8 cellular contexts compared by ENCODE assay signal in genomic region chr4:109728385-109728784, GRCh38. TPM values are rescaled to one million over a fixed set of nuclear protein-coding genes. Genes with fewer than 3 reads are reported as not detected.
DNase-seq lines count a peak whose midpoint lies in the region; ATAC-seq and TF ChIP-seq lines count a peak whose summit lies in the region.

No MANE protein-coding gene starts in this region.

- H3K9me3 Mint-ChIP-seq in CD8-positive, alpha-beta T cell: no peaks in the 10 kb centered on the region
- no peaks in the 10 kb centered on the region for H3K9me3 Mint-ChIP-seq in central memory CD8-positive, alpha-beta T cell
- no peaks in the 10 kb centered on the region for H3K9me3 Mint-ChIP-seq in natural killer cell

- no peaks in the 10 kb centered on the region for H3K27me3 ChIP-seq in CD8-positive, alpha-beta T cell (ENCODE audit: insufficient read depth, low read length)
- H3K27me3 ChIP-seq in KMS-11 (ENCODE audit: insufficient read depth, low read depth): no peaks in the 10 kb centered on the region

- H3K4me3 Mint-ChIP-seq in CD8-positive, alpha-beta T cell: peak overlapping the region; percentile 90
- peak overlapping the region; percentile 80 for H3K4me3 Mint-ChIP-seq in central memory CD8-positive, alpha-beta T cell
- H3K4me3 Mint-ChIP-seq in natural killer cell: peak overlapping the region; percentile 88

- CTCF ChIA-PET in CD8-positive, alpha-beta T cell (lab: Charles Lee): no interaction called here

- H3K9ac ChIP-seq in KMS-11: no peak overlapping the region

- H4K20me1 ChIP-seq in KMS-11 (ENCODE audit: insufficient read depth): no peaks in the 10 kb centered on the region

- peaks cover 27% of the 10 kb centered on the region for H3K4me1 Mint-ChIP-seq in CD8-positive, alpha-beta T cell (ENCODE audit: low read depth)
- peaks cover 6% of the 10 kb centered on the region for H3K4me1 Mint-ChIP-seq in central memory CD8-positive, alpha-beta T cell
- H3K4me1 Mint-ChIP-seq in natural killer cell: peaks cover 17 to 24% of the 10 kb centered on the region in 2 donors

- peaks cover 18% of the 10 kb centered on the region for H3K36me3 Mint-ChIP-seq in CD8-positive, alpha-beta T cell
- peaks cover 5% of the 10 kb centered on the region for H3K36me3 Mint-ChIP-seq in central memory CD8-positive, alpha-beta T cell (ENCODE audit: insufficient read depth)
- H3K36me3 Mint-ChIP-seq in natural killer cell: no peaks in the 10 kb centered on the region

- H3K4me1 ChIP-seq in CD8-positive, alpha-beta T cell (ENCODE audit: insufficient read depth, low read length): peaks cover 17% of the 10 kb centered on the region
- peaks cover 18% of the 10 kb centered on the region for H3K4me1 ChIP-seq in KMS-11 (ENCODE audit: low read depth, poor library complexity, severe bottlenecking)

- H2AFZ ChIP-seq in KMS-11 (ENCODE audit: low read depth): no peak overlapping the region

- POLR2A ChIA-PET in CD8-positive, alpha-beta T cell (lab: Charles Lee): no interaction called here

- no peak overlapping the region for H3K4me3 ChIP-seq in CD8-positive, alpha-beta T cell (ENCODE audit: low read depth, low read length)
- no peak overlapping the region for H3K4me3 ChIP-seq in KMS-11 (IDR thresholded peaks at IDR 0.05; ENCODE audit: insufficient read depth, low read depth, low read length)

- peak overlapping the region; percentile 93 for H3K4me2 ChIP-seq in KMS-11

- no peaks in the 10 kb centered on the region for H3K27me3 Mint-ChIP-seq in CD8-positive, alpha-beta T cell (ENCODE audit: low read depth)
- H3K27me3 Mint-ChIP-seq in central memory CD8-positive, alpha-beta T cell: no peaks in the 10 kb centered on the region
- H3K27me3 Mint-ChIP-seq in natural killer cell (ENCODE audit: low read depth in 2 of 2): no peaks in the 10 kb centered on the region

- no peak for DNase-seq in CD8-positive, alpha-beta T cell
- no peak for DNase-seq in central memory CD8-positive, alpha-beta T cell (ENCODE audit: low spot score in 2 of 2)
- no peak for DNase-seq in natural killer cell
- no peak for DNase-seq in foreskin melanocyte

- H3K36me3 ChIP-seq in CD8-positive, alpha-beta T cell (ENCODE audit: insufficient read depth, low read length): no peaks in the 10 kb centered on the region
- no peaks in the 10 kb centered on the region for H3K36me3 ChIP-seq in KMS-11 (ENCODE audit: insufficient read depth)

- no peaks in the 10 kb centered on the region for H3K9me3 ChIP-seq in CD8-positive, alpha-beta T cell (ENCODE audit: low read length)

- peaks cover 4% of the 10 kb centered on the region; the same call in 1 of the 2 replicates for H3K79me2 ChIP-seq in KMS-11 (ENCODE audit: insufficient read depth, low read depth)

- no peak for TF ChIP-seq CTCF in CD8-positive, alpha-beta T cell (IDR thresholded peaks at IDR 0.05)
- no peak for TF ChIP-seq CTCF in KMS-11 (conservative IDR thresholded peaks at IDR 0.05; ENCODE audit: low read depth, low read length)
- no peak for TF ChIP-seq CTCF in natural killer cell (IDR thresholded peaks at IDR 0.05)

- intact Hi-C loops in CD8-positive, alpha-beta T cell (cut with DNase I, micrococcal nuclease): loop anchor here in 1 of 2 experiments (2.0 to 5.0 kb wide), 2 partner anchors 296 to 1741 kb away; partner anchors contain the start of genes HADH and SEC24B
- intact Hi-C loops in natural killer cell (cut with micrococcal nuclease): loop anchor here (2.0 kb wide), 1 partner anchor 296 kb away; the partner anchor contains the start of gene SEC24B

- ATAC-seq in CD8-positive, alpha-beta T cell: no peak
- ATAC-seq in central memory CD8-positive, alpha-beta T cell (replicated peaks; ENCODE audit: extremely low read depth, poor library complexity, severe bottlenecking): no peak
- ATAC-seq in natural killer cell (no peak), GM21381 (IDR thresholded peaks at IDR 0.05; ENCODE audit: unreplicated experiment) (no peak), HG03135 (IDR thresholded peaks at IDR 0.05; ENCODE audit: unreplicated experiment) (no peak), GM18858 (IDR thresholded peaks at IDR 0.05; ENCODE audit: unreplicated experiment) (no peak)

- no peak overlapping the region for H3K27ac Mint-ChIP-seq in CD8-positive, alpha-beta T cell
- no peak overlapping the region for H3K27ac Mint-ChIP-seq in central memory CD8-positive, alpha-beta T cell (ENCODE audit: low read depth)
- H3K27ac Mint-ChIP-seq in natural killer cell: peak overlapping the region in 1 of 2 donors; percentile 50

- H3K27ac ChIP-seq in CD8-positive, alpha-beta T cell (ENCODE audit: low read depth, low read length): no peak overlapping the region
- no peak overlapping the region for H3K27ac ChIP-seq in KMS-11

RNA-seq across cellular contexts. Expression of gene PLA2G12A, which starts 1.5 kb away (rescaled TPM):
- total RNA-seq in CD8-positive, alpha-beta T cell: 10 to 100 TPM in 1 of 2 experiments, 1 to 10 TPM in 1; 7.8 to 10.2 TPM
- total RNA-seq in natural killer cell: 10 to 100 TPM in 2 of 3 donors, 1 to 10 TPM in 1; 7.2 to 11.5 (median 10.1) TPM

RNA-seq across cellular contexts. Expression of gene CASP6, which starts 25.1 kb away (rescaled TPM):
- total RNA-seq in CD8-positive, alpha-beta T cell: 1 to 10 TPM; 3.4 to 6.7 TPM
- total RNA-seq in natural killer cell: 1 to 10 TPM; 3.4 to 6.0 (median 4.8) TPM
